ENCODE assay signal across 1 cellular context in the genomic region with DNA sequence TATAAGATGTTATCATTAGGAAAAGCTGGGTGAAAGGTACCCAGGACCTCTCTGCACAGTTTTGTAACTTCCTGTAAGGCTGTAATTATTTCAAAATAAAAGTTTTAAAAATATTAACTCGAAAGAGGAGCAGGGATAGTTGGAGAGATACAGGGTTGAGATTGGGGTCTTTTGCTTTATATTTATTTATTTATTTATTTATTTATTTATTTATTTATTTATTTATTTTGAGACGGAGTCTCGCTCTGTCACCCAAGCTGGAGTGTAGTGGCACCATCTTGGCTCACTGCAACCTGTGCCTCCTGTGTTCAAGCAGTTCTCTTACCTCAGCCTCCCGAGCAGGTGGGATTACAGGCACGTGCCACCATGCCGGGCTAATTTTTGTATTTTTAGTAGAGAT.
TF ChIP-seq lines count a peak whose summit lies in the region.

No MANE protein-coding gene starts in this region.

TF ChIP-seq in HEK293, 187 proteins besides CTCF, POLR2A, EP300 and RAD21 (continued from another document):
- TF ChIP-seq, protein P1, sequence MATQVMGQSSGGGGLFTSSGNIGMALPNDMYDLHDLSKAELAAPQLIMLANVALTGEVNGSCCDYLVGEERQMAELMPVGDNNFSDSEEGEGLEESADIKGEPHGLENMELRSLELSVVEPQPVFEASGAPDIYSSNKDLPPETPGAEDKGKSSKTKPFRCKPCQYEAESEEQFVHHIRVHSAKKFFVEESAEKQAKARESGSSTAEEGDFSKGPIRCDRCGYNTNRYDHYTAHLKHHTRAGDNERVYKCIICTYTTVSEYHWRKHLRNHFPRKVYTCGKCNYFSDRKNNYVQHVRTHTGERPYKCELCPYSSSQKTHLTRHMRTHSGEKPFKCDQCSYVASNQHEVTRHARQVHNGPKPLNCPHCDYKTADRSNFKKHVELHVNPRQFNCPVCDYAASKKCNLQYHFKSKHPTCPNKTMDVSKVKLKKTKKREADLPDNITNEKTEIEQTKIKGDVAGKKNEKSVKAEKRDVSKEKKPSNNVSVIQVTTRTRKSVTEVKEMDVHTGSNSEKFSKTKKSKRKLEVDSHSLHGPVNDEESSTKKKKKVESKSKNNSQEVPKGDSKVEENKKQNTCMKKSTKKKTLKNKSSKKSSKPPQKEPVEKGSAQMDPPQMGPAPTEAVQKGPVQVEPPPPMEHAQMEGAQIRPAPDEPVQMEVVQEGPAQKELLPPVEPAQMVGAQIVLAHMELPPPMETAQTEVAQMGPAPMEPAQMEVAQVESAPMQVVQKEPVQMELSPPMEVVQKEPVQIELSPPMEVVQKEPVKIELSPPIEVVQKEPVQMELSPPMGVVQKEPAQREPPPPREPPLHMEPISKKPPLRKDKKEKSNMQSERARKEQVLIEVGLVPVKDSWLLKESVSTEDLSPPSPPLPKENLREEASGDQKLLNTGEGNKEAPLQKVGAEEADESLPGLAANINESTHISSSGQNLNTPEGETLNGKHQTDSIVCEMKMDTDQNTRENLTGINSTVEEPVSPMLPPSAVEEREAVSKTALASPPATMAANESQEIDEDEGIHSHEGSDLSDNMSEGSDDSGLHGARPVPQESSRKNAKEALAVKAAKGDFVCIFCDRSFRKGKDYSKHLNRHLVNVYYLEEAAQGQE (tag by site-specific recombination; IDR thresholded peaks at IDR 0.05) = peak; percentile 57; the same call in 1 of the 2 replicates
- TF ChIP-seq ZNF394 (tag by site-specific recombination; IDR thresholded peaks at IDR 0.05; ENCODE audit: borderline replicate concordance) (peak; percentile 82; the same call in 1 of the 2 replicates), ZNF140 (tag by site-specific recombination; IDR thresholded peaks at IDR 0.05) (peak; percentile 54; the same call in 1 of the 2 replicates), ZNF560 (tag by site-specific recombination; IDR thresholded peaks at IDR 0.05; ENCODE audit: borderline replicate concordance) (0 out of 2 replicates have a peak, but pooled peaks have one; percentile 18), ZBTB8A (tag by site-specific recombination; IDR thresholded peaks at IDR 0.05) (peak; percentile 39; the same call in 1 of the 2 replicates), ZNF664 (tag by site-specific recombination; IDR thresholded peaks at IDR 0.05) (peak; percentile 60; the same call in 1 of the 2 replicates), ZNF623 (tag by site-specific recombination; IDR thresholded peaks at IDR 0.05) (peak; percentile 55), ZNF266 (tag by site-specific recombination; IDR thresholded peaks at IDR 0.05; ENCODE audit: low read depth) (peak; percentile 37; the same call in 1 of the 2 replicates)
- TF ChIP-seq, protein P2, sequence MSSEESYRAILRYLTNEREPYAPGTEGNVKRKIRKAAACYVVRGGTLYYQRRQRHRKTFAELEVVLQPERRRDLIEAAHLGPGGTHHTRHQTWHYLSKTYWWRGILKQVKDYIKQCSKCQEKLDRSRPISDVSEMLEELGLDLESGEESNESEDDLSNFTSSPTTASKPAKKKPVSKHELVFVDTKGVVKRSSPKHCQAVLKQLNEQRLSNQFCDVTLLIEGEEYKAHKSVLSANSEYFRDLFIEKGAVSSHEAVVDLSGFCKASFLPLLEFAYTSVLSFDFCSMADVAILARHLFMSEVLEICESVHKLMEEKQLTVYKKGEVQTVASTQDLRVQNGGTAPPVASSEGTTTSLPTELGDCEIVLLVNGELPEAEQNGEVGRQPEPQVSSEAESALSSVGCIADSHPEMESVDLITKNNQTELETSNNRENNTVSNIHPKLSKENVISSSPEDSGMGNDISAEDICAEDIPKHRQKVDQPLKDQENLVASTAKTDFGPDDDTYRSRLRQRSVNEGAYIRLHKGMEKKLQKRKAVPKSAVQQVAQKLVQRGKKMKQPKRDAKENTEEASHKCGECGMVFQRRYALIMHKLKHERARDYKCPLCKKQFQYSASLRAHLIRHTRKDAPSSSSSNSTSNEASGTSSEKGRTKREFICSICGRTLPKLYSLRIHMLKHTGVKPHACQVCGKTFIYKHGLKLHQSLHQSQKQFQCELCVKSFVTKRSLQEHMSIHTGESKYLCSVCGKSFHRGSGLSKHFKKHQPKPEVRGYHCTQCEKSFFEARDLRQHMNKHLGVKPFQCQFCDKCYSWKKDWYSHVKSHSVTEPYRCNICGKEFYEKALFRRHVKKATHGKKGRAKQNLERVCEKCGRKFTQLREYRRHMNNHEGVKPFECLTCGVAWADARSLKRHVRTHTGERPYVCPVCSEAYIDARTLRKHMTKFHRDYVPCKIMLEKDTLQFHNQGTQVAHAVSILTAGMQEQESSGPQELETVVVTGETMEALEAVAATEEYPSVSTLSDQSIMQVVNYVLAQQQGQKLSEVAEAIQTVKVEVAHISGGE (tag by site-specific recombination; conservative IDR thresholded peaks at IDR 0.05; ENCODE audit: low read depth) = peak; percentile 47; the same call in 1 of the 2 replicates
